17 cellular contexts compared by ENCODE assay signal in the genomic region with DNA sequence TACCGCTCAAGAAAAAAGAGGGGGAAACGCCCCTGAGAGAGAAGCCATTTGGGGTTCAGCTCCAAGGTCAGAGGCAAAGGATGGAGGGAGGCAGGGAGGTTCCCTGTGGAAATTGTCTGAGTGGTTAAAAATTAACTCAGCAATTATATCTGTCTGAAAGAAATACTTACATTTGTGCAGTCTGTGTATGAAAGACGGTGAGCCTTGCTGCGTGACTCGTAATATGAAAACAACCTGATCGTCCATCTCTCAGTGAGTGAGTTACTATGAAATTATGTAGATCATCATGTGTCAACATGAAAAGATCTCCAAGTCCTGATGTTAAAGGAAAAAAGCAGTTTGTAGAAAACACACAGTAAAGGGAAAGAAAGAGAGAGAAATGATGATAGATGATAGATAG.
DNase-seq lines count a peak whose midpoint lies in the region; ATAC-seq, FAIRE-seq and TF ChIP-seq lines count a peak whose summit lies in the region.
"Had no signal": no experiment of that assay in that cellular context is flagged by ENCODE, and none has a peak within 500 bp of the region (broad histone marks: within the 10 kb centered on the region; RNA-seq: fewer than 3 reads in every experiment).

No MANE protein-coding gene starts in this region.

- H4K5ac ChIP-seq in IMR-90 (ENCODE audit: low read depth, low read length) = no peak overlapping the region

- H4K20me1 ChIP-seq in IMR-90 (ENCODE audit: insufficient read depth, low read length) = no peaks in the 10 kb centered on the region

- no peak overlapping the region for H2BK5ac ChIP-seq in IMR-90 (ENCODE audit: low read depth, low read length, poor library complexity, severe bottlenecking)

- no peak overlapping the region for H3K27ac ChIP-seq in IMR-90 (ENCODE audit: insufficient read depth, low read length)

- POLR2A ChIA-PET in IMR-90 (lab: Charles Lee; ENCODE audit: unreplicated experiment) = no interaction called here

- dilution Hi-C loops in IMR-90 (cut with HindIII; ENCODE audit: low sequenced_read_pairs, unreplicated experiment) = no loop called here

- no peak overlapping the region for H4K91ac ChIP-seq in IMR-90 (ENCODE audit: insufficient read depth, low read depth, low read length)

- no peaks in the 10 kb centered on the region; the same call in 1 of the 2 replicates for H3K27me3 ChIP-seq in IMR-90 (ENCODE audit: control insufficient read depth, insufficient read depth, low read length)
- H3K27me3 ChIP-seq in bronchial epithelial cell (ENCODE audit: control insufficient read depth, insufficient read depth, low read length) = peaks cover 2% of the 10 kb centered on the region

- no peak for FAIRE-seq in bronchial epithelial cell (lab: Jason Lieb, UNC)
- FAIRE-seq: G401.6, GM12892, H54 had no signal

- no peak overlapping the region for H3K9ac ChIP-seq in IMR-90 (ENCODE audit: low read depth, low read length)

- H3K23ac ChIP-seq in IMR-90 (ENCODE audit: low read depth, low read length) = no peak overlapping the region

- BruUV-seq in IMR-90 (replicated peaks; lab: Mats Ljungman, UMichigan) = no TSS peak

- H2BK15ac ChIP-seq in IMR-90 (ENCODE audit: low read depth, low read length) = no peak overlapping the region

- H3K4me1 ChIP-seq in IMR-90 (ENCODE audit: control insufficient read depth, insufficient read depth, low read length) = no peaks in the 10 kb centered on the region
- H3K4me1 ChIP-seq: Caco-2, HAP-1 had no signal

- H3K18ac ChIP-seq in IMR-90 (ENCODE audit: low read depth, low read length) = no peak overlapping the region

- no peak overlapping the region for H2AK9ac ChIP-seq in IMR-90 (replicated peaks; ENCODE audit: low read depth, low read length, poor library complexity)

- H3K9me3 ChIP-seq in IMR-90 (ENCODE audit: control insufficient read depth, insufficient read depth, low read length) = no peaks in the 10 kb centered on the region
- H3K9me3 ChIP-seq: Caco-2, HAP-1 had no signal

- H3K9me1 ChIP-seq in IMR-90 (ENCODE audit: insufficient read depth, low read length) = no peaks in the 10 kb centered on the region

- H2BK120ac ChIP-seq in IMR-90 (ENCODE audit: low read depth, low read length) = no peak overlapping the region

- DNase-seq in COLO668 (lab: John Stamatoyannopoulos, UW; ENCODE audit: unreplicated experiment) (peak; percentile 1), IMR-90 (peak; percentile 1), bronchial epithelial cell (ENCODE audit: low read depth) (peak; percentile 53), kidney glomerular epithelial cell (lab: John Stamatoyannopoulos, UW) (peak; percentile 11), T1000 (lab: John Stamatoyannopoulos, UW) (no peak), medulla oblongata (ENCODE audit: extremely low spot score) (no peak), foreskin melanocyte (no peak)
- DNase-seq: C1 segment of cervical spinal cord; Caco-2; CD4-positive, alpha-beta memory T cell; DND-41; GOT3 had no signal

- intact Hi-C loops in IMR-90 (cut with micrococcal nuclease) = no loop called here

- no peaks in the 10 kb centered on the region for H3K79me1 ChIP-seq in IMR-90 (ENCODE audit: low read depth in 1 of 2, low read length in 2 of 2)

- ATAC-seq in IMR-90 (ENCODE audit: low read depth) = no peak
- ATAC-seq in GM21423 (IDR thresholded peaks at IDR 0.05; ENCODE audit: unreplicated experiment) = no peak

- H3K4me2 ChIP-seq in IMR-90 (ENCODE audit: low read depth, low read length) = no peak overlapping the region

- no peak overlapping the region for H4K8ac ChIP-seq in IMR-90 (ENCODE audit: low read depth in 2 of 2, low read length in 2 of 2)

- CTCF ChIA-PET in IMR-90 (lab: Yijun Ruan, JAX) = no interaction called here

- no peak overlapping the region for H2BK20ac ChIP-seq in IMR-90 (ENCODE audit: low read depth, low read length)

- in situ Hi-C loops in IMR-90 (cut with MboI; ENCODE audit: low sequenced_read_pairs) = no loop called here

- 100% methylated on average over 1 of the region's 6 CpGs; no CpG with 5 or more reads in 1 of the 2 experiments for WGBS in IMR-90 (ENCODE audit: extremely low coverage in 2 of 2, insufficient read length in 1 of 2), 2 experiments

- no peak for TF ChIP-seq POLR2A in IMR-90 (IDR thresholded peaks at IDR 0.05; ENCODE audit: low read depth, low read length)

- no peak overlapping the region for H3K14ac ChIP-seq in IMR-90 (replicated peaks; ENCODE audit: low read depth, low read length)

- no peak overlapping the region for H3K56ac ChIP-seq in IMR-90 (ENCODE audit: extremely low read depth, insufficient read depth, low read length)

- H3K36me3 ChIP-seq in IMR-90 (ENCODE audit: control insufficient read depth, insufficient read depth, low read length) (no peaks in the 10 kb centered on the region), bronchial epithelial cell (ENCODE audit: control insufficient read depth, insufficient read depth, low read length) (no peaks in the 10 kb centered on the region)
- H3K36me3 ChIP-seq: HAP-1 had no signal

- no peak overlapping the region for H3K4ac ChIP-seq in IMR-90 (ENCODE audit: low read depth, low read length)

- no peak overlapping the region for H2AFZ ChIP-seq in IMR-90 (replicated peaks; ENCODE audit: low read length, poor library complexity)

- TF ChIP-seq CTCF in IMR-90 (conservative IDR thresholded peaks at IDR 0.05; ENCODE audit: low read depth, low read length) = no peak
- no peak for TF ChIP-seq CTCF in bronchial epithelial cell (IDR thresholded peaks at IDR 0.05; ENCODE audit: insufficient read depth, low read length, severe bottlenecking)

- no peak for TF ChIP-seq RAD21 in IMR-90 (IDR thresholded peaks at IDR 0.05; ENCODE audit: low read length)

- H3K4me3 ChIP-seq in IMR-90 (ENCODE audit: insufficient read depth, low read depth, low read length) = no peak overlapping the region
- no peak overlapping the region for H3K4me3 ChIP-seq in bronchial epithelial cell (ENCODE audit: low read depth, low read length)
- H3K4me3 ChIP-seq: HAP-1 had no signal

- no peak overlapping the region for H2AK5ac ChIP-seq in IMR-90 (ENCODE audit: low read depth, low read length)

TF ChIP-seq in IMR-90, 13 proteins besides CTCF, POLR2A, EP300 and RAD21:
- TF ChIP-seq, protein P1, sequence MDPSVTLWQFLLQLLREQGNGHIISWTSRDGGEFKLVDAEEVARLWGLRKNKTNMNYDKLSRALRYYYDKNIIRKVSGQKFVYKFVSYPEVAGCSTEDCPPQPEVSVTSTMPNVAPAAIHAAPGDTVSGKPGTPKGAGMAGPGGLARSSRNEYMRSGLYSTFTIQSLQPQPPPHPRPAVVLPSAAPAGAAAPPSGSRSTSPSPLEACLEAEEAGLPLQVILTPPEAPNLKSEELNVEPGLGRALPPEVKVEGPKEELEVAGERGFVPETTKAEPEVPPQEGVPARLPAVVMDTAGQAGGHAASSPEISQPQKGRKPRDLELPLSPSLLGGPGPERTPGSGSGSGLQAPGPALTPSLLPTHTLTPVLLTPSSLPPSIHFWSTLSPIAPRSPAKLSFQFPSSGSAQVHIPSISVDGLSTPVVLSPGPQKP (IDR thresholded peaks at IDR 0.05; ENCODE audit: borderline replicate concordance, low read depth, low read length) = no peak
- TF ChIP-seq RFX5 (IDR thresholded peaks at IDR 0.05; ENCODE audit: low read depth, low read length) (no peak), MXI1 (IDR thresholded peaks at IDR 0.05; ENCODE audit: borderline replicate concordance, low read depth, low read length) (no peak), CEBPB (IDR thresholded peaks at IDR 0.05; ENCODE audit: low read depth, low read length) (no peak), SMC3 (IDR thresholded peaks at IDR 0.05; ENCODE audit: low read depth, low read length) (no peak), MAZ (IDR thresholded peaks at IDR 0.05; ENCODE audit: borderline replicate concordance, low read depth, low read length) (no peak), MAFK (IDR thresholded peaks at IDR 0.05; ENCODE audit: low read depth, low read length) (no peak), BHLHE40 (IDR thresholded peaks at IDR 0.05; ENCODE audit: low read depth, low read length) (no peak), FOS (IDR thresholded peaks at IDR 0.05; ENCODE audit: low read depth, low read length) (no peak), CHD1 (IDR thresholded peaks at IDR 0.05; ENCODE audit: low read depth, low read length) (no peak), RCOR1 (IDR thresholded peaks at IDR 0.05; ENCODE audit: insufficient replicate concordance, low read length) (no peak), NFE2L2 (IDR thresholded peaks at IDR 0.05; ENCODE audit: low read depth, low read length) (no peak)
- TF ChIP-seq, protein P2, sequence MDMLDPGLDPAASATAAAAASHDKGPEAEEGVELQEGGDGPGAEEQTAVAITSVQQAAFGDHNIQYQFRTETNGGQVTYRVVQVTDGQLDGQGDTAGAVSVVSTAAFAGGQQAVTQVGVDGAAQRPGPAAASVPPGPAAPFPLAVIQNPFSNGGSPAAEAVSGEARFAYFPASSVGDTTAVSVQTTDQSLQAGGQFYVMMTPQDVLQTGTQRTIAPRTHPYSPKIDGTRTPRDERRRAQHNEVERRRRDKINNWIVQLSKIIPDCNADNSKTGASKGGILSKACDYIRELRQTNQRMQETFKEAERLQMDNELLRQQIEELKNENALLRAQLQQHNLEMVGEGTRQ (IDR thresholded peaks at IDR 0.05; ENCODE audit: low read depth, low read length) = no peak

Comparison
In these comparisons a context has a peak if more than half of its experiments do, and no peak if none do; other contexts are left out.
1. DNase-seq: peak in COLO668 (single experiment), IMR-90 (single experiment), bronchial epithelial cell (single experiment) and kidney glomerular epithelial cell (single experiment); none in T1000 (single experiment), medulla oblongata (single experiment) and foreskin melanocyte (single experiment).